Comparison of ENCODE assay signal across 8 cellular contexts in the genomic region with DNA sequence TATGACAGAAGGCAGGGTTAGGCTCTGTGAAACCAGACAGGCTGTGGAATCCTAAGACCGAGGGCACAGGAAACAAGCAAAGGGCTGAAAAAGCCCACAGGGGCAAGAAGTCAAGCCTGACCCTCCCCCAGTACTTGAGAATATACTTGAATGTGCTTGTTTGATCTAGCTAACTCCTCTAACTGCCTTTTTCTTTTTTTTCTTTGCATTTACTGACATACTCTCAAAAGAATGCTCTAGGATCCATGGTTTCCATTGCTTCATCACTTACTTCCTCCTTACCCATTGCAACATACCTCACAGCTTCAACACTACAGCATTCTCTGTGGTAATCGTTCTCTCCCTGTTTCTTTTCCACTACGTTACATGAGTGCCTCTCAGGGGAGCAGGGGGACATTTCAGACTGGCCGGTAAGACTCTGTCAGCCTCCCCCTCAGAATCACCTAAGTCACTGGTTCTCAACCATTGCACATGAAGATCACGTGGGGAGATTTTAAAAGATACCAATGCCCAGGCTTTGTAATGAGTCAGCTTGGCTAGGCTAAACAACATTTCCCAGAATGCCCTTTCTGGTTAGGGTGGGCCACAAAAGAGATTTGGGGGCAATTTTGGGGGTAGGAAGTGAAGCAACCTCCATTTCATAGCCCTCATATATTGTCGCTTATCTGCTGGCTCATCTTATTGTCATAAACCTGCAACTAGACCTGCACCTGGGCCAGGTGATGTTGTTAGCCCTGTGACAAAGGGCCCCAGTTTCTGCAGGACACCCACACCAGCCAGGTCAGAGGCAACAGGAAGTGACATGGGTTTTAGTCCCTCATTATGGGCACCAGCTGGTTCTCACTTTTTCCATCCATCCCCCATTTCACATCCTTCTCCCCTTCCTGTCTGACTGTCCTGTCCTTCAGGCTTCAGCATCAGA. TPM values are rescaled to one million over a fixed set of nuclear protein-coding genes. Genes with fewer than 3 reads are reported as not detected.
DNase-seq lines count a peak whose midpoint lies in the region; ATAC-seq and TF ChIP-seq lines count a peak whose summit lies in the region.

No MANE protein-coding gene starts in this region.

- H3K4me1 ChIP-seq in SJSA1 (replicated peaks) (peaks cover 12% of the 10 kb centered on the region), colonic mucosa (no peaks in the 10 kb centered on the region), muscle layer of duodenum (ENCODE audit: control insufficient read depth in 1 of 2, insufficient read depth in 2 of 2, low read length in 2 of 2) (no peaks in the 10 kb centered on the region)

- H3K9ac ChIP-seq in colonic mucosa (ENCODE audit: low read depth in 2 of 2, low read length in 2 of 2): no peak overlapping the region

- H3K27ac ChIP-seq in SJSA1: peak overlapping the region; percentile 58
- H3K27ac ChIP-seq in colonic mucosa: peak overlapping the region; percentile 47
- peak overlapping the region; percentile 74 for H3K27ac ChIP-seq in muscle layer of duodenum (ENCODE audit: low read length)

- H3K9me3 ChIP-seq in SJSA1 (replicated peaks) (no peaks in the 10 kb centered on the region), colonic mucosa (no peaks in the 10 kb centered on the region), muscle layer of duodenum (ENCODE audit: control insufficient read depth in 1 of 2, low read length in 2 of 2) (no peaks in the 10 kb centered on the region)

- H3K27ac Mint-ChIP-seq in activated CD4-positive, alpha-beta T cell treated with anti-CD3 and anti-CD28 coated beads, Interleukin-2, amount 10 ng/mL, durations not matched to agents 24 days and 14 days: peak overlapping the region; percentile 95

- no peak overlapping the region for H3K4me3 ChIP-seq in SJSA1
- H3K4me3 ChIP-seq in colonic mucosa: no peak overlapping the region
- H3K4me3 ChIP-seq in muscle layer of duodenum (ENCODE audit: low read depth in 1 of 2, low read length in 2 of 2): no peak overlapping the region

- DNase-seq in activated CD4-positive, alpha-beta T cell treated with anti-CD3 and anti-CD28 coated beads, Interleukin-2, amount 10 ng/mL, durations not matched to agents 24 days and 14 days: peak; percentile 68
- DNase-seq in activated CD4-positive, alpha-beta T cell treated with anti-CD3 and anti-CD28 coated beads, Interleukin-2, amount 50 U/mL, for 1 hour: no peak
- peak in 1 of 2 experiments; percentile 61 for DNase-seq in SJSA1 (ENCODE audit: low read depth in 1 of 2, low spot score in 2 of 2)
- DNase-seq in colonic mucosa: no peak
- no peak for DNase-seq in RPMI8226

- peaks cover 47% of the 10 kb centered on the region for H3K36me3 Mint-ChIP-seq in activated CD4-positive, alpha-beta T cell treated with anti-CD3 and anti-CD28 coated beads, Interleukin-2, amount 10 ng/mL, durations not matched to agents 24 days and 14 days (ENCODE audit: low read depth)

- peaks cover 62% of the 10 kb centered on the region for H3K4me1 Mint-ChIP-seq in activated CD4-positive, alpha-beta T cell treated with anti-CD3 and anti-CD28 coated beads, Interleukin-2, amount 10 ng/mL, durations not matched to agents 24 days and 14 days

- ATAC-seq in HG03060 (IDR thresholded peaks at IDR 0.05; ENCODE audit: low read depth, unreplicated experiment) (peak; percentile 24), HG02884 (IDR thresholded peaks at IDR 0.05; ENCODE audit: unreplicated experiment) (no peak)

- no peaks in the 10 kb centered on the region for H3K9me3 Mint-ChIP-seq in activated CD4-positive, alpha-beta T cell treated with anti-CD3 and anti-CD28 coated beads, Interleukin-2, amount 10 ng/mL, durations not matched to agents 24 days and 14 days

- H3K4me3 Mint-ChIP-seq in activated CD4-positive, alpha-beta T cell treated with anti-CD3 and anti-CD28 coated beads, Interleukin-2, amount 10 ng/mL, durations not matched to agents 24 days and 14 days: peak overlapping the region; percentile 48

- H3K27me3 Mint-ChIP-seq in activated CD4-positive, alpha-beta T cell treated with anti-CD3 and anti-CD28 coated beads, Interleukin-2, amount 10 ng/mL, durations not matched to agents 24 days and 14 days: no peaks in the 10 kb centered on the region

- H3K36me3 ChIP-seq in SJSA1 (peaks cover 25% of the 10 kb centered on the region), colonic mucosa (no peaks in the 10 kb centered on the region), muscle layer of duodenum (ENCODE audit: control insufficient read depth in 1 of 2, insufficient read depth in 2 of 2, low read length in 2 of 2) (peaks cover 14 to 18% of the 10 kb centered on the region in 2 donors)

- no peak for TF ChIP-seq CTCF in colonic mucosa (IDR thresholded peaks at IDR 0.05)

- H3K27me3 ChIP-seq in SJSA1 (replicated peaks) (no peaks in the 10 kb centered on the region), colonic mucosa (no peaks in the 10 kb centered on the region), muscle layer of duodenum (ENCODE audit: low read depth, low read length) (no peaks in the 10 kb centered on the region)

- intact Hi-C loops in activated CD4-positive, alpha-beta T cell treated with anti-CD3 and anti-CD28 coated beads, Interleukin-2, amount 10 ng/mL, durations not matched to agents 24 days and 14 days (cut with micrococcal nuclease): loop anchor here (1.0 to 10.0 kb wide), 5 partner anchors 10 to 183 kb away; partner anchors contain the start of genes CCPG1 and PIERCE2
- intact Hi-C loops in colonic mucosa (cut with DNase I): loop anchor here (5.0 kb wide), 1 partner anchor 216 kb away; no protein-coding TSS in a partner anchor

RNA-seq across cellular contexts. Expression of gene RSL24D1, which starts 24.6 kb away (rescaled TPM):
- 121 TPM in 2 replicates for total RNA-seq in activated CD4-positive, alpha-beta T cell treated with anti-CD3 and anti-CD28 coated beads, Interleukin-2, amount 10 ng/mL, durations not matched to agents 24 days and 14 days
- 86.4 and 103 TPM in 2 replicates for total RNA-seq in SJSA1 (2014; rRNA removed; shearing (Covaris generic))
- total RNA-seq in colonic mucosa: 10 to 100 TPM; 42.3 to 52.4 TPM
